Comparison of ENCODE assay signal across 19 cellular contexts in genomic region chr15:94135748-94136147, GRCh38.
DNase-seq lines count a peak whose midpoint lies in the region; FAIRE-seq and TF ChIP-seq lines count a peak whose summit lies in the region.
"Had no signal": no experiment of that assay in that cellular context is flagged by ENCODE, and none has a peak within 500 bp of the region (broad histone marks: within the 10 kb centered on the region; RNA-seq: fewer than 3 reads in every experiment).

No MANE protein-coding gene starts in this region.

- no peak overlapping the region for H3K27ac ChIP-seq in tibial nerve
- H3K27ac ChIP-seq: esophagus muscularis mucosa, left ventricle myocardium inferior had no signal

- H3K4me3 ChIP-seq in AG10803 (ENCODE audit: low read length) (no peak overlapping the region), fibroblast of mammary gland (ENCODE audit: control insufficient read depth, low read depth, low read length) (no peak overlapping the region), tibial nerve (no peak overlapping the region)
- H3K4me3 ChIP-seq: esophagus muscularis mucosa, left ventricle myocardium inferior had no signal

- H3K36me3 ChIP-seq in tibial nerve: no peaks in the 10 kb centered on the region
- H3K36me3 ChIP-seq: esophagus muscularis mucosa, left ventricle myocardium inferior had no signal

- H3K36me3 Mint-ChIP-seq in activated T-cell treated with anti-CD3 and anti-CD28 coated beads, Interleukin-2, amount 50 U/mL, for 24 hours (ENCODE audit: low read depth): no peaks in the 10 kb centered on the region
- H3K36me3 Mint-ChIP-seq: CD4-positive, alpha-beta memory T cell; IgD-negative memory B cell; stimulated activated naive B cell treated with anti-CD40 and anti-IgM and Interleukin-4, amounts not matched to agents 10 μg/mL and 1 μg/mL and 100 μg/mL, for 72 hours had no signal

- H3K27me3 ChIP-seq in tibial nerve: no peaks in the 10 kb centered on the region
- H3K27me3 ChIP-seq: esophagus muscularis mucosa had no signal

- TF ChIP-seq CTCF in AG10803 (conservative IDR thresholded peaks at IDR 0.05; ENCODE audit: low read length): peak; percentile 11; the same call in 1 of the 2 replicates
- peak; percentile 22 for TF ChIP-seq CTCF in GM12873 (IDR thresholded peaks at IDR 0.05; ENCODE audit: insufficient read depth, low read depth, low read length, missing control alignments)
- TF ChIP-seq CTCF in fibroblast of mammary gland (conservative IDR thresholded peaks at IDR 0.05; ENCODE audit: control insufficient read depth, insufficient read depth, low read depth, low read length): peak; percentile 37
- TF ChIP-seq CTCF in tibial nerve (IDR thresholded peaks at IDR 0.05): peak in 1 of 5 experiments; percentile 17

- H3K9me3 Mint-ChIP-seq in activated T-cell treated with anti-CD3 and anti-CD28 coated beads, Interleukin-2, amount 50 U/mL, for 24 hours: no peaks in the 10 kb centered on the region
- H3K9me3 Mint-ChIP-seq: IgD-negative memory B cell had no signal

- FAIRE-seq in frontal cortex (lab: Jason Lieb, UNC): no peak
- FAIRE-seq: colon had no signal

- no peak overlapping the region for H3K4me3 Mint-ChIP-seq in activated T-cell treated with anti-CD3 and anti-CD28 coated beads, Interleukin-2, amount 50 U/mL, for 24 hours
- H3K4me3 Mint-ChIP-seq: activated naive CD8-positive, alpha-beta T cell treated with anti-CD3 and anti-CD28 coated beads, Interleukin-2, amount 50 U/mL, for 24 hours; CD4-positive, alpha-beta memory T cell; IgD-negative memory B cell; nephron; stimulated activated naive B cell treated with anti-CD40 and anti-IgM and Interleukin-4, amounts not matched to agents 10 μg/mL and 1 μg/mL and 100 μg/mL, for 72 hours had no signal

- no peak for TF ChIP-seq EP300 in tibial nerve (IDR thresholded peaks at IDR 0.05)

- no peaks in the 10 kb centered on the region for H3K4me1 ChIP-seq in tibial nerve
- H3K4me1 ChIP-seq: esophagus muscularis mucosa, left ventricle myocardium inferior had no signal

- TF ChIP-seq POLR2A in tibial nerve (IDR thresholded peaks at IDR 0.05): no peak

- no peak overlapping the region for H3K27ac Mint-ChIP-seq in activated T-cell treated with anti-CD3 and anti-CD28 coated beads, Interleukin-2, amount 50 U/mL, for 24 hours
- H3K27ac Mint-ChIP-seq: activated naive CD8-positive, alpha-beta T cell treated with anti-CD3 and anti-CD28 coated beads, Interleukin-2, amount 50 U/mL, for 24 hours; CD4-positive, alpha-beta memory T cell; IgD-negative memory B cell; nephron; stimulated activated naive B cell treated with anti-CD40 and anti-IgM and Interleukin-4, amounts not matched to agents 10 μg/mL and 1 μg/mL and 100 μg/mL, for 72 hours had no signal

- peaks cover 0 to 8% (median 0%) of the 10 kb centered on the region in 4 donors for H3K9me3 ChIP-seq in tibial nerve
- H3K9me3 ChIP-seq: esophagus muscularis mucosa had no signal

- no peaks in the 10 kb centered on the region for H3K4me1 Mint-ChIP-seq in activated T-cell treated with anti-CD3 and anti-CD28 coated beads, Interleukin-2, amount 50 U/mL, for 24 hours (ENCODE audit: low read depth)
- H3K4me1 Mint-ChIP-seq: activated naive CD8-positive, alpha-beta T cell treated with anti-CD3 and anti-CD28 coated beads, Interleukin-2, amount 50 U/mL, for 24 hours; CD4-positive, alpha-beta memory T cell; IgD-negative memory B cell; nephron; stimulated activated naive B cell treated with anti-CD40 and anti-IgM and Interleukin-4, amounts not matched to agents 10 μg/mL and 1 μg/mL and 100 μg/mL, for 72 hours had no signal

- H3K27me3 Mint-ChIP-seq in activated T-cell treated with anti-CD3 and anti-CD28 coated beads, Interleukin-2, amount 50 U/mL, for 24 hours: peaks cover 52% of the 10 kb centered on the region

- DNase-seq in AG10803 (ENCODE audit: low read depth) (peak; percentile 3), RPMI7951 (ENCODE audit: low read depth) (peak; percentile 44), fibroblast of mammary gland (ENCODE audit: low read depth) (peak; percentile 46), tibial nerve (ENCODE audit: low spot score in 2 of 2) (no peak), frontal cortex (ENCODE audit: low spot score in 2 of 2) (no peak)
- DNase-seq in activated T-cell treated with anti-CD3 and anti-CD28 coated beads, Interleukin-2, amount 50 U/mL, for 24 hours: no peak
- DNase-seq in activated CD8-positive, alpha-beta memory T cell treated with anti-CD3 and anti-CD28 coated beads, Interleukin-2, amount 50 U/mL, for 4 hours: no peak
- DNase-seq: activated CD4-positive, alpha-beta T cell treated with anti-CD3 and anti-CD28 coated beads for 1 hour; activated naive CD8-positive, alpha-beta T cell treated with anti-CD3 and anti-CD28 coated beads, Interleukin-2, amount 50 U/mL, for 24 hours; CD4-positive, alpha-beta memory T cell; GDM1; left ventricle myocardium inferior; NCI-H2029 treated with DMSO at 0.1 percent for 48 hours; stimulated activated naive B cell treated with anti-CD40 and anti-IgM and Interleukin-4, amounts not matched to agents 10 μg/mL and 1 μg/mL and 100 μg/mL, for 72 hours had no signal

- 32 to 48% methylated on average over 1 of the region's 1 CpG for WGBS in tibial nerve, 2 donors

Comparison
In these comparisons a context has a peak if more than half of its experiments do, and no peak if none do; other contexts are left out.
1. DNase-seq: peak in AG10803 (single experiment), RPMI7951 (single experiment) and fibroblast of mammary gland (single experiment); none in tibial nerve (0 of 2), frontal cortex (0 of 2), activated T-cell treated with anti-CD3 and anti-CD28 coated beads, Interleukin-2, amount 50 U/mL, for 24 hours (single experiment) and activated CD8-positive, alpha-beta memory T cell treated with anti-CD3 and anti-CD28 coated beads, Interleukin-2, amount 50 U/mL, for 4 hours (single experiment).